8 cellular contexts compared by ENCODE assay signal in the genomic region with DNA sequence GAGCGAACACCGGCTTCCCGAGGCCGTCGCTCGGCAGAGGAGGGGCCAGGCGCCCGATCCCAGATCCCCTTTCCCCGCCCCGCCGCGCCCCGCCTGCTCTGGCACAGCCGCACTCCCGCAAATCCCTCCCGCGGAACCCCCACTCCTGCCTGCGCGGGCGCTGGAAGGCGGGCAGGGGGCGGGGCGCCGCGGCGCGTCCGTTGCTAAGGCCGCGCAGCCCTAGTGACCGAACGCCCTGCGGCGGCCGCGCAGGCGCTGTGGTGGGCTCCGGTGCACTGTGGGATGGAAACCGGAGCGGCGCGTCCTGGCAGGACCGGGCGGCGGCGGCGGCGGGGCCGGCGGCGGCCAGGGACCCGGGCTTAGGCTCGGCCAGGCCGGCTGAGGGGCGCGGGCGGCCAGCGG. TPM values are rescaled to one million over a fixed set of nuclear protein-coding genes. Genes with fewer than 3 reads are reported as not detected.
DNase-seq lines count a peak whose midpoint lies in the region; ATAC-seq and TF ChIP-seq lines count a peak whose summit lies in the region.

A gene with protein sequence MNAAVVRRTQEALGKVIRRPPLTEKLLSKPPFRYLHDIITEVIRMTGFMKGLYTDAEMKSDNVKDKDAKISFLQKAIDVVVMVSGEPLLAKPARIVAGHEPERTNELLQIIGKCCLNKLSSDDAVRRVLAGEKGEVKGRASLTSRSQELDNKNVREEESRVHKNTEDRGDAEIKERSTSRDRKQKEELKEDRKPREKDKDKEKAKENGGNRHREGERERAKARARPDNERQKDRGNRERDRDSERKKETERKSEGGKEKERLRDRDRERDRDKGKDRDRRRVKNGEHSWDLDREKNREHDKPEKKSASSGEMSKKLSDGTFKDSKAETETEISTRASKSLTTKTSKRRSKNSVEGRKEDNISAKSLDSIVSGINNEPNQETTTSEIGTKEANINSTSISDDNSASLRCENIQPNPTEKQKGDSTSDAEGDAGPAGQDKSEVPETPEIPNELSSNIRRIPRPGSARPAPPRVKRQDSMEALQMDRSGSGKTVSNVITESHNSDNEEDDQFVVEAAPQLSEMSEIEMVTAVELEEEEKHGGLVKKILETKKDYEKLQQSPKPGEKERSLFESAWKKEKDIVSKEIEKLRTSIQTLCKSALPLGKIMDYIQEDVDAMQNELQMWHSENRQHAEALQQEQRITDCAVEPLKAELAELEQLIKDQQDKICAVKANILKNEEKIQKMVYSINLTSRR (plus strand): TSS at position 273 of the 402 bp plus-strand sequence. CDS start 145 bp downstream, outside the sequence.

- H3K9ac ChIP-seq in KMS-11, result no peak within 1 kb of the TSS; the same call in 1 of the 2 replicates

- no peaks in the 10 kb centered on the region for H3K27me3 ChIP-seq in KMS-11 (ENCODE audit: insufficient read depth, low read depth)

- H2AFZ ChIP-seq in KMS-11 (ENCODE audit: low read depth), result peak within 1 kb of the TSS; percentile 92

- no peak within 1 kb of the TSS for H3K27ac Mint-ChIP-seq in activated T-helper 2 cell treated with anti-CD3 and anti-CD28 coated beads, Interferon-gamma antibody, Interleukin-2, Interleukin-4, amounts not matched to agents 10 μg/mL and 5 μg/mL and 100 μg/mL, durations not matched to agents 14 hours and 24 hours and 36 hours
- peak within 1 kb of the TSS in 2 of 3 experiments; percentile 48 to 70 for H3K27ac Mint-ChIP-seq in nephron

- peaks cover 3% of the 10 kb centered on the region for H3K36me3 Mint-ChIP-seq in activated T-helper 2 cell treated with anti-CD3 and anti-CD28 coated beads, Interferon-gamma antibody, Interleukin-2, Interleukin-4, amounts not matched to agents 10 μg/mL and 5 μg/mL and 100 μg/mL, durations not matched to agents 14 hours and 24 hours and 36 hours (ENCODE audit: low read depth)
- peaks cover 10% of the 10 kb centered on the region for H3K36me3 Mint-ChIP-seq in nephron (ENCODE audit: low read depth)

- H3K27me3 Mint-ChIP-seq in activated T-helper 2 cell treated with anti-CD3 and anti-CD28 coated beads, Interferon-gamma antibody, Interleukin-2, Interleukin-4, amounts not matched to agents 10 μg/mL and 5 μg/mL and 100 μg/mL, durations not matched to agents 14 hours and 24 hours and 36 hours (ENCODE audit: low read depth), result peaks cover 16% of the 10 kb centered on the region
- H3K27me3 Mint-ChIP-seq in nephron (ENCODE audit: low read depth), result peaks cover 5% of the 10 kb centered on the region

- peak within 1 kb of the TSS; percentile 79 for H3K4me3 Mint-ChIP-seq in activated T-helper 2 cell treated with anti-CD3 and anti-CD28 coated beads, Interferon-gamma antibody, Interleukin-2, Interleukin-4, amounts not matched to agents 10 μg/mL and 5 μg/mL and 100 μg/mL, durations not matched to agents 14 hours and 24 hours and 36 hours (ENCODE audit: low read depth)
- peak within 1 kb of the TSS; percentile 86 to 94 (median 90) for H3K4me3 Mint-ChIP-seq in nephron

- no peaks in the 10 kb centered on the region for H3K9me3 Mint-ChIP-seq in activated T-helper 2 cell treated with anti-CD3 and anti-CD28 coated beads, Interferon-gamma antibody, Interleukin-2, Interleukin-4, amounts not matched to agents 10 μg/mL and 5 μg/mL and 100 μg/mL, durations not matched to agents 14 hours and 24 hours and 36 hours
- peaks cover 6% of the 10 kb centered on the region for H3K9me3 Mint-ChIP-seq in nephron

- H3K79me2 ChIP-seq in KMS-11 (ENCODE audit: insufficient read depth, low read depth), result no peaks in the 10 kb centered on the region

- H3K4me1 ChIP-seq in KMS-11 (ENCODE audit: low read depth, poor library complexity, severe bottlenecking), result peaks cover 12% of the 10 kb centered on the region

- peak; percentile 62 for DNase-seq in DMS153 treated with DMSO at 0.1 percent for 48 hours (lab: John Stamatoyannopoulos, UW; ENCODE audit: unreplicated experiment)
- DNase-seq in RPMI7951 (ENCODE audit: low read depth), result peak; percentile 90
- DNase-seq in activated T-helper 2 cell treated with anti-CD3 and anti-CD28 coated beads, Interferon-gamma antibody, Interleukin-2, Interleukin-4, amounts not matched to agents 10 μg/mL and 5 μg/mL and 100 μg/mL, durations not matched to agents 14 hours and 24 hours and 36 hours (ENCODE audit: low spot score), result peak; percentile 81
- peak; percentile 86 for DNase-seq in fibroblast of the aortic adventitia (ENCODE audit: low read depth)
- peak; percentile 81 for DNase-seq in stimulated activated naive CD4-positive, alpha-beta T cell treated with Interleukin-2 at 50 U/mL for 16 hours (lab: John Stamatoyannopoulos, UW)

- intact Hi-C loops in activated T-helper 2 cell treated with anti-CD3 and anti-CD28 coated beads, Interferon-gamma antibody, Interleukin-2, Interleukin-4, amounts not matched to agents 10 μg/mL and 5 μg/mL and 100 μg/mL, durations not matched to agents 14 hours and 24 hours and 36 hours (cut with micrococcal nuclease), result loop anchor here (1.0 kb wide), 1 partner anchor 32 kb away; a partner anchor contains a TSS

- H3K4me2 ChIP-seq in KMS-11, result peak within 1 kb of the TSS; percentile 78

- peak; percentile 97 for ATAC-seq in GM21737 (IDR thresholded peaks at IDR 0.05; ENCODE audit: unreplicated experiment)

- H3K27ac ChIP-seq in KMS-11, result no peak within 1 kb of the TSS

- H3K4me1 Mint-ChIP-seq in activated T-helper 2 cell treated with anti-CD3 and anti-CD28 coated beads, Interferon-gamma antibody, Interleukin-2, Interleukin-4, amounts not matched to agents 10 μg/mL and 5 μg/mL and 100 μg/mL, durations not matched to agents 14 hours and 24 hours and 36 hours (ENCODE audit: low read depth), result peaks cover 13% of the 10 kb centered on the region
- H3K4me1 Mint-ChIP-seq in nephron, result peaks cover 14% of the 10 kb centered on the region

- H3K4me3 ChIP-seq in KMS-11 (IDR thresholded peaks at IDR 0.05; ENCODE audit: insufficient read depth, low read depth, low read length), result no peak within 1 kb of the TSS
- peak within 1 kb of the TSS; percentile 79 for H3K4me3 ChIP-seq in fibroblast of the aortic adventitia (ENCODE audit: low read depth, low read length)

- H3K36me3 ChIP-seq in KMS-11 (ENCODE audit: insufficient read depth), result no peaks in the 10 kb centered on the region

- H4K20me1 ChIP-seq in KMS-11 (ENCODE audit: insufficient read depth), result no peaks in the 10 kb centered on the region

- TF ChIP-seq CTCF in KMS-11 (conservative IDR thresholded peaks at IDR 0.05; ENCODE audit: low read depth, low read length) (no peak), fibroblast of the aortic adventitia (IDR thresholded peaks at IDR 0.05; ENCODE audit: insufficient read depth, low read length) (no peak), nephron (IDR thresholded peaks at IDR 0.05; ENCODE audit: unreplicated experiment in 3 of 3) (no peak)

RNA-seq across cellular contexts. Expression of the gene that starts here (rescaled TPM):
- total RNA-seq in RPMI7951 (2014; rRNA removed; shearing (Covaris generic)), result 5.6 and 7.1 TPM in 2 replicates
- total RNA-seq in activated T-helper 2 cell treated with anti-CD3 and anti-CD28 coated beads, Interferon-gamma antibody, Interleukin-2, Interleukin-4, amounts not matched to agents 10 μg/mL and 5 μg/mL and 100 μg/mL, durations not matched to agents 14 hours and 24 hours and 36 hours, result 13.9 and 14.4 TPM in 2 replicates
- 8.4 and 15.9 TPM in 2 replicates for total RNA-seq in fibroblast of the aortic adventitia (ENCODE audit: low replicate concordance)
